27 cellular contexts compared by ENCODE assay signal in the genomic region with DNA sequence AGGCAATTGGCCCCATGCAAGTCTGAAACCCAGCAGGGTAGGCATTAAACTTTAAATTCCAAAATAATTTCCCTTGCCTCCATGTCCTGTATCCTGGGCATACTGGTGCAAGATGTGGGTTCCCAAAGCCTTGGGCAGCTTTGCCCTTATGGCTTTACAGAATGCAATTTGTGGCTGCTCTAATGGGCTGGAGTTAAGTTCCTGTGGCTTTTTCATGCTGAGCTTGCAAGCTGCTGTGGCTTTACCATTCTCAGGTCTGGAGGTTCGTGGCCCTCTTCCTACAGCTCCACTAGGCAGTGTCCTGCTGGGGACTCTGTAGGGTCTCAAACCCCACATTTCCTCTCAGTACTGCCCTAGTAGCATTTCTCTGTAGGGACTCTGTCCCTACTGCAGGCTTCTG.
"Had no signal": no experiment of that assay in that cellular context is flagged by ENCODE, and none has a peak within 500 bp of the region (broad histone marks: within the 10 kb centered on the region; RNA-seq: fewer than 3 reads in every experiment).

No MANE protein-coding gene starts in this region.

- H3K27me3 Mint-ChIP-seq: activated CD4-positive, alpha-beta memory T cell treated with anti-CD3 and anti-CD28 coated beads, Interleukin-2, amount 10 ng/mL, durations not matched to agents 7 days and 5 days; activated CD4-positive, alpha-beta T cell treated with anti-CD3 and anti-CD28 coated beads, Interleukin-2, amount 10 ng/mL, durations not matched to agents 24 days and 14 days; activated naive CD4-positive, alpha-beta T cell treated with anti-CD3 and anti-CD28 coated beads, Interleukin-2, amount 50 U/mL, for 24 hours; effector memory CD8-positive, alpha-beta T cell; naive thymus-derived CD8-positive, alpha-beta T cell; stimulated activated naive B cell treated with anti-CD40 and anti-IgM and Interleukin-4, amounts not matched to agents 10 μg/mL and 1 μg/mL and 100 μg/mL, for 72 hours; T-helper 17 cell had no signal

- DNase-seq: activated CD4-positive, alpha-beta memory T cell treated with anti-CD3 and anti-CD28 coated beads, Interleukin-2, amount 10 ng/mL, durations not matched to agents 7 days and 5 days; activated CD4-positive, alpha-beta T cell treated with anti-CD3 and anti-CD28 coated beads, Interleukin-2, amount 10 ng/mL, durations not matched to agents 24 days and 14 days; activated effector memory CD4-positive, alpha-beta T cell treated with anti-CD3 and anti-CD28 coated beads, Interleukin-2, amount 50 U/mL, for 16 hours; activated T-cell treated with anti-CD3 and anti-CD28 coated beads, Interleukin-2, amount 50 U/mL, for 72 hours; adrenal gland; colonic mucosa; dorsolateral prefrontal cortex; effector memory CD8-positive, alpha-beta T cell; gastrocnemius medialis; hippocampal formation; left cardiac atrium; mesendoderm; mucosa of descending colon; naive thymus-derived CD8-positive, alpha-beta T cell; posterior cingulate gyrus; right lobe of liver; small intestine; stimulated activated CD4-positive, alpha-beta T cell treated with anti-CD3 and anti-CD28 coated beads, Interleukin-15, amount 100 ng/mL, for 24 hours; stimulated activated naive B cell treated with anti-CD40 and anti-IgM and Interleukin-4, amounts not matched to agents 10 μg/mL and 1 μg/mL and 100 μg/mL, for 72 hours; T-helper 17 cell had no signal

- H3K27me3 ChIP-seq: adrenal gland, ascending aorta, colonic mucosa, gastrocnemius medialis, neural progenitor cell, right lobe of liver, vagina had no signal

- H3K36me3 Mint-ChIP-seq: neural progenitor cell, type B pancreatic cell had no signal

- H3K4me2 ChIP-seq: neural progenitor cell had no signal

- H3K9me3 ChIP-seq: colonic mucosa, gastrocnemius medialis, right lobe of liver, vagina had no signal

- H3K4me3 ChIP-seq: adrenal gland, ascending aorta, colonic mucosa, dorsolateral prefrontal cortex, gastrocnemius medialis, mucosa of descending colon, neural progenitor cell, right lobe of liver, thoracic aorta, vagina had no signal

- H3K27ac Mint-ChIP-seq: activated CD4-positive, alpha-beta memory T cell treated with anti-CD3 and anti-CD28 coated beads, Interleukin-2, amount 10 ng/mL, durations not matched to agents 7 days and 5 days; activated T-cell treated with anti-CD3 and anti-CD28 coated beads, Interleukin-2, amount 50 U/mL, for 72 hours; effector memory CD8-positive, alpha-beta T cell; neural progenitor cell; type B pancreatic cell had no signal

- H3K4me1 ChIP-seq: ascending aorta, colonic mucosa, neural progenitor cell, right lobe of liver had no signal

- H3K9ac ChIP-seq: neural progenitor cell had no signal

- H3K36me3 ChIP-seq: adrenal gland, ascending aorta, colonic mucosa, gastrocnemius medialis, neural progenitor cell, right lobe of liver, thoracic aorta, vagina had no signal

- ATAC-seq: activated T-cell treated with anti-CD3 and anti-CD28 coated beads, Interleukin-2, amount 50 U/mL, for 72 hours; effector memory CD8-positive, alpha-beta T cell; esophagus mucosa; gastrocnemius medialis; left cardiac atrium; mucosa of descending colon; naive thymus-derived CD8-positive, alpha-beta T cell; right lobe of liver; stimulated activated naive B cell treated with anti-CD40 and anti-IgM and Interleukin-4, amounts not matched to agents 10 μg/mL and 1 μg/mL and 100 μg/mL, for 72 hours; T-helper 17 cell had no signal

- H3K27ac ChIP-seq: adrenal gland, ascending aorta, colonic mucosa, dorsolateral prefrontal cortex, gastrocnemius medialis, neural progenitor cell, right lobe of liver, thoracic aorta, vagina had no signal

- H3K4me3 Mint-ChIP-seq: activated CD4-positive, alpha-beta memory T cell treated with anti-CD3 and anti-CD28 coated beads, Interleukin-2, amount 10 ng/mL, durations not matched to agents 7 days and 5 days; activated T-cell treated with anti-CD3 and anti-CD28 coated beads, Interleukin-2, amount 50 U/mL, for 72 hours; neural progenitor cell; stimulated activated naive B cell treated with anti-CD40 and anti-IgM and Interleukin-4, amounts not matched to agents 10 μg/mL and 1 μg/mL and 100 μg/mL, for 72 hours; type B pancreatic cell had no signal

- H2AFZ ChIP-seq: neural progenitor cell had no signal
